In the genomic region with DNA sequence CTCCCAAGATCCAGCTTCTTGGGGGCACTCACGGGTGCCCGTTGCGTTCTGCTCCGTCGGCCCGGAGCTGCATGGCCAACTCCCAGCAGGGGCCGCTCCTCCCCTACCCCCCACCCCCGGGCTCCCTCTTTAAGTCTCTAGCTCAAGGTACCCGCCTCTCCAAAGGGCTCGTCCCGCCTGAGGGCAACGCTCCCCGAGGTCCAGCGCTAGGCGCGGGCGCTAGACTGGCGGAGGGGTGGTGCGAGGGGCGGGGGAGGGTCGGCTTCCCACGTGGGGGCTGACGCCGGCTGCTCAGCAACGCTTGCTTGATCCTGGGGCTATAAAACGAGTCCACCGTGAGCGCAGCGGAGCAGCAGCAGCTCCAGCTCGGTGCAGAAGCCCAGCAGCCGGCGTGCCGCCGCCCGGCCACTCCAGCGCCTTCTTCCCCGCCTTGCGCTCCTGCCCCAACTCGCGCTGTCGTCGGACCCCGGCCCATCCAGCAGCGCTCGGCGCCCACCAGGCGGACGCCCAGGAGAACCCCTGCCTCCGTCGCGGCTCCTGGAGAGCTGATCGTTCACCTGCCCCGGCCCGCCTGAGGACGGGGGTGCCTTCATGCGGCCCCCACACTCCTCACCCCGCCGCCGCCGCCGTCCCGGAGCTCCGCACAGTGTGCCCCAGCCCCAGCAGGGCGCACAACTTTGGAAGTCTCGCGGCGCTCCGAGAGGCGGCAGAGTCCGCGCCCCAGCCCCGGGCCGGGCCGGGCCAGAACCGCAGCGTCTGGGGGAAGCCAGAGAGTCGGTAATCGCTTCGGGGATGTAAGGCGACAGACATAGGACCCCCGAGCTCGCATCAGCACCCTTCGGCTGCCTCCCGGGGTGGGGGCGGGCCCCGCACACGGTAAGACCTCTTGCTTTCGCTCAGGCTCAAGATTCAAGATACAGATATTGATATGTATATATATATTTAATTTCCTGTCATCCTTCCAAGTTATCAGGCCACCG, we compare ENCODE assay signal across 8 cellular contexts. TPM values are rescaled to one million over a fixed set of nuclear protein-coding genes. Genes with fewer than 3 reads are reported as not detected.
A peak's percentile ranks its signal among the peaks of the same experiment; 100 is the strongest.
DNase-seq lines count a peak whose midpoint lies in the region; ATAC-seq and TF ChIP-seq lines count a peak whose summit lies in the region.

Gene ADRA2A, plus strand, starts transcription at position 348 of the 980 bp plus-strand sequence. CDS start 968 bp downstream, outside the sequence.

- peak within 1 kb of the TSS; percentile 89 for H2AFZ ChIP-seq in neuronal stem cell (ENCODE audit: low read length)

- H4K91ac ChIP-seq in neuronal stem cell (ENCODE audit: low read depth, low read length, poor library complexity) = no peak within 1 kb of the TSS

- peak in 3 of 5 donors; percentile 10 to 14 (median 12) for DNase-seq in CD4-positive, alpha-beta memory T cell
- DNase-seq in NCI-H2196 (lab: John Stamatoyannopoulos, UW; ENCODE audit: unreplicated experiment) = peak; percentile 16
- DNase-seq in neuronal stem cell (ENCODE audit: low spot score) = peak; percentile 62
- no peak for DNase-seq in AML-193 (lab: John Stamatoyannopoulos, UW)

- no peak within 1 kb of the TSS for H3K27ac ChIP-seq in CD4-positive, alpha-beta memory T cell (ENCODE audit: low read depth, low read length)
- peak within 1 kb of the TSS in 2 of 4 donors; percentile 27 to 58 for H3K27ac ChIP-seq in gastroesophageal sphincter
- H3K27ac ChIP-seq in neuronal stem cell (replicated peaks; ENCODE audit: low read length) = no peak within 1 kb of the TSS

- H3K9ac ChIP-seq in neuronal stem cell (ENCODE audit: low read depth, low read length, poor library complexity) = peak within 1 kb of the TSS; percentile 82

- H3K14ac ChIP-seq in neuronal stem cell (ENCODE audit: low read length) = peak within 1 kb of the TSS; percentile 31

- H3K4me2 ChIP-seq in neuronal stem cell (ENCODE audit: insufficient read depth, low read length, poor library complexity, severe bottlenecking) = peak within 1 kb of the TSS; percentile 99

- H3K9me3 ChIP-seq in CD4-positive, alpha-beta memory T cell (ENCODE audit: control insufficient read depth in 1 of 2, low read length in 2 of 2) = no peaks in the 10 kb centered on the region
- H3K9me3 ChIP-seq in gastroesophageal sphincter = no peaks in the 10 kb centered on the region
- H3K9me3 ChIP-seq in neuronal stem cell (replicated peaks in 1 of 2; ENCODE audit: control insufficient read depth in 2 of 2, insufficient read depth in 1 of 2, low read depth in 1 of 2, low read length in 2 of 2) = peaks cover 0 to 10% of the 10 kb centered on the region in 2 donors

- peak within 1 kb of the TSS; percentile 67 to 88 (median 74) for H3K4me3 Mint-ChIP-seq in CD4-positive, alpha-beta memory T cell
- peak within 1 kb of the TSS; percentile 52 for H3K4me3 Mint-ChIP-seq in activated T-helper 17 cell treated with anti-CD3 and anti-CD28 coated beads, Interleukin-2, amount 50 U/mL, for 72 hours

- intact Hi-C loops in CD4-positive, alpha-beta memory T cell (cut with micrococcal nuclease) = no loop called here

- no peak within 1 kb of the TSS for H4K8ac ChIP-seq in neuronal stem cell (ENCODE audit: low read depth, low read length)

- H2BK5ac ChIP-seq in neuronal stem cell (ENCODE audit: low read length) = no peak within 1 kb of the TSS

- H3K27ac Mint-ChIP-seq in CD4-positive, alpha-beta memory T cell = no peak within 1 kb of the TSS
- no peak within 1 kb of the TSS for H3K27ac Mint-ChIP-seq in activated T-helper 17 cell treated with anti-CD3 and anti-CD28 coated beads, Interleukin-2, amount 50 U/mL, for 72 hours

- no peak within 1 kb of the TSS for H3K23ac ChIP-seq in neuronal stem cell (ENCODE audit: low read depth, low read length, poor library complexity)

- no peak within 1 kb of the TSS for H2BK15ac ChIP-seq in neuronal stem cell (ENCODE audit: low read length)

- WGBS in gastroesophageal sphincter (ENCODE audit: low coverage in 1 of 2), 2 donors = 0 to 9% methylated on average over 7 to 14 of the region's 89 CpGs
- no CpG with 5 or more reads among the region's 89 CpGs for WGBS in neuronal stem cell (ENCODE audit: extremely low coverage in 2 of 2, insufficient read length in 2 of 2, insufficient replicate concordance in 1 of 2), 2 donors

- H2BK12ac ChIP-seq in neuronal stem cell (ENCODE audit: low read length) = no peak within 1 kb of the TSS

- ATAC-seq in GM21619 (IDR thresholded peaks at IDR 0.05; ENCODE audit: unreplicated experiment) (peak; percentile 32), gastroesophageal sphincter (peak; percentile 30), HG03280 (IDR thresholded peaks at IDR 0.05; ENCODE audit: unreplicated experiment) (no peak)
- ATAC-seq in activated T-helper 17 cell treated with anti-CD3 and anti-CD28 coated beads, Interleukin-2, amount 50 U/mL, for 72 hours (replicated peaks) = peak; percentile 42

- peak within 1 kb of the TSS in 1 of 2 donors; percentile 32 for H3K4me3 ChIP-seq in CD4-positive, alpha-beta memory T cell (ENCODE audit: low read length in 2 of 2)
- H3K4me3 ChIP-seq in gastroesophageal sphincter (peak within 1 kb of the TSS; percentile 12 to 53), neuronal stem cell (ENCODE audit: low read length in 2 of 2) (peak within 1 kb of the TSS; percentile 24 to 81)

- CTCF ChIA-PET in CD4-positive, alpha-beta memory T cell (lab: Charles Lee; ENCODE audit: partially characterized antibody) = interaction anchor here (0.6 to 1.6 kb wide), 7 partner anchors 10 to 1357 kb away, joined by 3 to 4 read pairs (median 3); no protein-coding TSS in a partner anchor

- H3K79me1 ChIP-seq in neuronal stem cell (ENCODE audit: low read depth, low read length) = no peaks in the 10 kb centered on the region

- H3K4me1 Mint-ChIP-seq in CD4-positive, alpha-beta memory T cell = peaks cover 4 to 35% (median 14%) of the 10 kb centered on the region in 4 donors
- no peaks in the 10 kb centered on the region for H3K4me1 Mint-ChIP-seq in activated T-helper 17 cell treated with anti-CD3 and anti-CD28 coated beads, Interleukin-2, amount 50 U/mL, for 72 hours

- no peak within 1 kb of the TSS for H2AK5ac ChIP-seq in neuronal stem cell (ENCODE audit: low read depth, low read length)

- H3K4me1 ChIP-seq in CD4-positive, alpha-beta memory T cell (ENCODE audit: insufficient read depth, low read length) = peaks cover 8% of the 10 kb centered on the region
- H3K4me1 ChIP-seq in gastroesophageal sphincter = peaks cover 0 to 40% (median 22%) of the 10 kb centered on the region in 3 donors
- H3K4me1 ChIP-seq in neuronal stem cell (ENCODE audit: control insufficient read depth in 2 of 2, insufficient read depth in 1 of 2, low read depth in 1 of 2, low read length in 2 of 2) = peaks cover 0 to 6% of the 10 kb centered on the region in 2 donors

- no peak for TF ChIP-seq POLR2A in gastroesophageal sphincter (IDR thresholded peaks at IDR 0.05)

- peaks cover 32 to 56% of the 10 kb centered on the region in 2 donors for H3K27me3 Mint-ChIP-seq in CD4-positive, alpha-beta memory T cell
- H3K27me3 Mint-ChIP-seq in activated T-helper 17 cell treated with anti-CD3 and anti-CD28 coated beads, Interleukin-2, amount 50 U/mL, for 72 hours = peaks cover 59% of the 10 kb centered on the region

- no peak within 1 kb of the TSS for H2BK120ac ChIP-seq in neuronal stem cell (ENCODE audit: low read depth, low read length)

- TF ChIP-seq EP300 in gastroesophageal sphincter (IDR thresholded peaks at IDR 0.05) = no peak

- POLR2A ChIA-PET in CD4-positive, alpha-beta memory T cell (lab: Charles Lee; ENCODE audit: partially characterized antibody) = no interaction called here

- no peaks in the 10 kb centered on the region for H3K36me3 Mint-ChIP-seq in CD4-positive, alpha-beta memory T cell
- H3K36me3 Mint-ChIP-seq in activated T-helper 17 cell treated with anti-CD3 and anti-CD28 coated beads, Interleukin-2, amount 50 U/mL, for 72 hours (ENCODE audit: low read depth) = peaks cover 11% of the 10 kb centered on the region

- no peaks in the 10 kb centered on the region for H3K36me3 ChIP-seq in CD4-positive, alpha-beta memory T cell (ENCODE audit: insufficient read depth, low read length)
- no peaks in the 10 kb centered on the region for H3K36me3 ChIP-seq in gastroesophageal sphincter
- no peaks in the 10 kb centered on the region for H3K36me3 ChIP-seq in neuronal stem cell (replicated peaks in 1 of 2; ENCODE audit: control insufficient read depth in 2 of 2, insufficient read depth in 2 of 2, low read length in 2 of 2)

- H3K18ac ChIP-seq in neuronal stem cell (ENCODE audit: low read length) = peak within 1 kb of the TSS; percentile 80

- H3K9me3 Mint-ChIP-seq in CD4-positive, alpha-beta memory T cell = peaks cover 0 to 4% (median 0%) of the 10 kb centered on the region in 8 donors
- no peaks in the 10 kb centered on the region for H3K9me3 Mint-ChIP-seq in activated T-helper 17 cell treated with anti-CD3 and anti-CD28 coated beads, Interleukin-2, amount 50 U/mL, for 72 hours

- no peak for TF ChIP-seq CTCF in gastroesophageal sphincter (IDR thresholded peaks at IDR 0.05)

- peaks cover 29% of the 10 kb centered on the region for H3K27me3 ChIP-seq in CD4-positive, alpha-beta memory T cell (ENCODE audit: insufficient read depth, low read length)
- H3K27me3 ChIP-seq in gastroesophageal sphincter = peaks cover 92% of the 10 kb centered on the region
- H3K27me3 ChIP-seq in neuronal stem cell (ENCODE audit: control insufficient read depth in 3 of 3, insufficient read depth in 3 of 3, low read depth in 1 of 3, low read length in 3 of 3) = peaks cover 9 to 73% (median 32%) of the 10 kb centered on the region in 3 experiments

- H3K4ac ChIP-seq in neuronal stem cell (ENCODE audit: low read length) = no peak within 1 kb of the TSS

RNA-seq across cellular contexts. Expression of gene ADRA2A, which starts in this region (rescaled TPM):
- not detected for total RNA-seq in CD4-positive, alpha-beta memory T cell
- polyA plus RNA-seq in CD4-positive, alpha-beta memory T cell = not detected
- total RNA-seq in activated T-helper 17 cell treated with anti-CD3 and anti-CD28 coated beads, Interleukin-2, amount 50 U/mL, for 72 hours = not detected
- total RNA-seq in gastroesophageal sphincter = 1 to 10 TPM in 3 of 4 donors, under 1 TPM in 1; 0.62 to 2.7 (median 1.6) TPM
- polyA plus RNA-seq in neuronal stem cell (2013, experiment 1 of 2) = 0.11 TPM
- polyA plus RNA-seq in neuronal stem cell (2013, experiment 2 of 2) = 0.12 TPM

Comparison
In these comparisons a context has a peak if more than half of its experiments do, and no peak if none do; other contexts are left out.
1. Peak in DNase-seq in CD4-positive, alpha-beta memory T cell; RNA of the gene not detected or under 1 TPM.
2. Peak in ATAC-seq in activated T-helper 17 cell treated with anti-CD3 and anti-CD28 coated beads, Interleukin-2, amount 50 U/mL, for 72 hours; RNA of the gene not detected or under 1 TPM.
3. DNase-seq: peak in NCI-H2196 (single experiment) and neuronal stem cell (single experiment); none in AML-193 (0 of 2).